ENCODE assay signal across 9 cellular contexts in genomic region chr6:70398783-70399730, GRCh38. TPM values are rescaled to one million over a fixed set of nuclear protein-coding genes. Genes with fewer than 3 reads are reported as not detected.
A peak's percentile ranks its signal among the peaks of the same experiment; 100 is the strongest.
DNase-seq lines count a peak whose midpoint lies in the region; ATAC-seq and FAIRE-seq lines count a peak whose summit lies in the region.
"Had no signal": no experiment of that assay in that cellular context is flagged by ENCODE, and none has a peak within 500 bp of the region (broad histone marks: within the 10 kb centered on the region; RNA-seq: fewer than 3 reads in every experiment).

No MANE protein-coding gene starts in this region.

- no peak overlapping the region for H2BK15ac ChIP-seq in mesendoderm (replicated peaks; ENCODE audit: low read depth)

- no peaks in the 10 kb centered on the region for H3K4me1 Mint-ChIP-seq in activated CD4-positive, alpha-beta memory T cell treated with anti-CD3 and anti-CD28 coated beads for 36 hours (ENCODE audit: low read depth)

- peak; percentile 32 for DNase-seq in COLO829 (ENCODE audit: low spot score)
- peak; percentile 31 for DNase-seq in HuH-7.5 (ENCODE audit: low spot score)
- peak; percentile 7 for DNase-seq in mesendoderm
- DNase-seq in activated CD4-positive, alpha-beta memory T cell treated with anti-CD3 and anti-CD28 coated beads for 36 hours = no peak
- no peak for DNase-seq in KBM-7
- DNase-seq in NCI-H1105 treated with DMSO at 0.1 percent for 48 hours (lab: John Stamatoyannopoulos, UW) = no peak
- DNase-seq: NCI-H526 had no signal

- intact Hi-C loops in activated CD4-positive, alpha-beta memory T cell treated with anti-CD3 and anti-CD28 coated beads for 36 hours (cut with micrococcal nuclease) = no loop called here

- peak; percentile 94 for FAIRE-seq in colon (lab: Jason Lieb, UNC)

- no peak overlapping the region for H2BK120ac ChIP-seq in mesendoderm (ENCODE audit: low read depth, low read length)

- POLR2A ChIA-PET in activated CD4-positive, alpha-beta memory T cell treated with anti-CD3 and anti-CD28 coated beads for 36 hours (lab: Charles Lee) = no interaction called here

- no peak overlapping the region for H2BK5ac ChIP-seq in mesendoderm (ENCODE audit: low read length)

- in situ Hi-C loops in KBM-7 (cut with MboI; ENCODE audit: low pct_unique_long_range_greater_than_20kb, low sequenced_read_pairs) = no loop called here

- H3K27me3 Mint-ChIP-seq in activated CD4-positive, alpha-beta memory T cell treated with anti-CD3 and anti-CD28 coated beads for 36 hours = peaks cover 28% of the 10 kb centered on the region

- H3K4me3 ChIP-seq in mesendoderm (ENCODE audit: low read length) = no peak overlapping the region

- CTCF ChIA-PET in activated CD4-positive, alpha-beta memory T cell treated with anti-CD3 and anti-CD28 coated beads for 36 hours (lab: Charles Lee) = interaction anchor here (1.0 kb wide), 1 partner anchor 30 kb away, joined by 3 read pairs; no protein-coding TSS in a partner anchor

- ATAC-seq in GM21528 (IDR thresholded peaks at IDR 0.05; ENCODE audit: low FRiP score, unreplicated experiment) = no peak

- no peak overlapping the region for H3K4me2 ChIP-seq in mesendoderm (ENCODE audit: low read length)

- H4K8ac ChIP-seq in mesendoderm (ENCODE audit: low read depth, low read length) = no peak overlapping the region

- no peaks in the 10 kb centered on the region for H3K4me1 ChIP-seq in mesendoderm (ENCODE audit: control insufficient read depth, low read depth, low read length)

- no peak overlapping the region for H4K5ac ChIP-seq in mesendoderm (ENCODE audit: low read length)

- H3K27ac ChIP-seq in mesendoderm (ENCODE audit: low read depth, low read length) = no peak overlapping the region

- H3K79me1 ChIP-seq in mesendoderm (ENCODE audit: low read length) = no peaks in the 10 kb centered on the region

- no peaks in the 10 kb centered on the region for H3K27me3 ChIP-seq in mesendoderm (ENCODE audit: insufficient read depth, low read length, poor library complexity)

- no peak overlapping the region for H3K4me3 Mint-ChIP-seq in activated CD4-positive, alpha-beta memory T cell treated with anti-CD3 and anti-CD28 coated beads for 36 hours

- H3K79me2 ChIP-seq in mesendoderm (ENCODE audit: control insufficient read depth, insufficient read depth, low read length) = no peaks in the 10 kb centered on the region

- H2AK5ac ChIP-seq in mesendoderm (ENCODE audit: low read length) = no peak overlapping the region

- H3K4ac ChIP-seq in mesendoderm (ENCODE audit: low read depth, low read length) = no peak overlapping the region

- no peak overlapping the region for H3K27ac Mint-ChIP-seq in activated CD4-positive, alpha-beta memory T cell treated with anti-CD3 and anti-CD28 coated beads for 36 hours

- no peaks in the 10 kb centered on the region for H3K36me3 Mint-ChIP-seq in activated CD4-positive, alpha-beta memory T cell treated with anti-CD3 and anti-CD28 coated beads for 36 hours

- H3K9me3 Mint-ChIP-seq in activated CD4-positive, alpha-beta memory T cell treated with anti-CD3 and anti-CD28 coated beads for 36 hours = no peaks in the 10 kb centered on the region

- H3K36me3 ChIP-seq in mesendoderm (ENCODE audit: control insufficient read depth, insufficient read depth, low read length) = no peaks in the 10 kb centered on the region

- no peak overlapping the region for H3K23ac ChIP-seq in mesendoderm (ENCODE audit: low read length)

- H3K18ac ChIP-seq in mesendoderm (ENCODE audit: low read length) = no peak overlapping the region

- H3K56ac ChIP-seq in mesendoderm (ENCODE audit: low read length) = no peak overlapping the region

- no CpG with 5 or more reads among the region's 7 CpGs for WGBS in mesendoderm (ENCODE audit: extremely low coverage, insufficient coverage, low lambda C conversion rate)

- no peak overlapping the region for H3K9ac ChIP-seq in mesendoderm (ENCODE audit: low read length)

RNA-seq across cellular contexts. Expression of gene FAM135A, which starts 14.3 kb away (rescaled TPM):
- 16.8 TPM for polyA plus RNA-seq in mesendoderm (2013, experiment 1 of 2)
- 17.0 TPM for polyA plus RNA-seq in mesendoderm (2013, experiment 2 of 2)
- 1 to 10 TPM; 9.0 to 9.2 TPM for total RNA-seq in activated CD4-positive, alpha-beta memory T cell treated with anti-CD3 and anti-CD28 coated beads for 36 hours

Comparison
In these comparisons a context has a peak if more than half of its experiments do, and no peak if none do; other contexts are left out.
1. DNase-seq: peak in COLO829 (single experiment), HuH-7.5 (single experiment) and mesendoderm (single experiment); none in activated CD4-positive, alpha-beta memory T cell treated with anti-CD3 and anti-CD28 coated beads for 36 hours (single experiment), KBM-7 (single experiment) and NCI-H1105 treated with DMSO at 0.1 percent for 48 hours (single experiment).